ENCODE assay signal across 8 cellular contexts in the genomic region with DNA sequence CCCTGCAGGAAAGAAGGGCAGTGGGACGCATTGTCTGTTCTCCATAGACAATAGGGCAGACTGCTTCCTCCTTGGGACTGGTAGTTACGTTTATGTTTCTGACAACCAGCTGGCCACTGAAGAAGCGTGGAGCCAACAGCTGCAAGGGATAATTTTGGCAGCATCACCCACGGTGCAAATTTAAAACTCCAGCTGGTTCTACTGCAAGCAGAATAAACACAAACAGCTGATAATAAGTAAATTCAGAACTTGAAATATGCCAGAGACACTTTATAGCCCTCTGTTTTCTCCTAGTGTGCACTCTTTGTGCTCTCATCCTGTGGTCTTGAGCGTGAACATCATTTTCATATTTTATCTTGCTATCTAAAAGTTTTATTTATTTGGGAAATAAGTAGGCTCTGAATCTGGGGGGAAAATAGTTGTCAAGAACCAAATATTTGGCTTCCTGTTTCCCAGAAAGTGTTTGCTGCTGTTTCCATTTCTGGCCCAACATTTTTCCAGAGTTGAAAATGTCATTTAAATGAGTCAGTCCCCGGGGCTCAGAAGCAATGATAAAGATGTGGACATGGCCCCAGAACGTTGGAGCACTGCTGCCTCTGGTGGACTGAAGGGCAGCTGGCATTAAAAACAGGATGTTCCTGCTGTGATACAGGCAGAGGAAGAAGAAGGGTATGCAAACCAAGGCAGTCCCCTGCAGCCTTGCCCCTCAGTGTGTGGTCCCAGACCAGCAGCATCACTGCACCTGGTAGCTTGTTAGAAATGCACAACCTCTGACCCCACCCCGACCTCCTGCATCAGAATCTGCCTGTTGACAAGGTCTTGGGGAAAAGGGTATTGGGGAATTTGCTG. TPM values are rescaled to one million over a fixed set of nuclear protein-coding genes. Genes with fewer than 3 reads are reported as not detected.
DNase-seq lines count a peak whose midpoint lies in the region; ATAC-seq and TF ChIP-seq lines count a peak whose summit lies in the region.

No MANE protein-coding gene starts in this region.

- TF ChIP-seq POLR2A in suprapubic skin (IDR thresholded peaks at IDR 0.05), result no peak

- H3K9me3 ChIP-seq in right cardiac atrium (ENCODE audit: control insufficient read depth, low read length), result no peaks in the 10 kb centered on the region
- H3K9me3 ChIP-seq in suprapubic skin, result no peaks in the 10 kb centered on the region

- H3K27ac ChIP-seq in right cardiac atrium (ENCODE audit: low read length) (peak overlapping the region; percentile 74), suprapubic skin (peak overlapping the region; percentile 58)

- no peaks in the 10 kb centered on the region for H3K27me3 ChIP-seq in right cardiac atrium (ENCODE audit: control insufficient read depth, insufficient read depth)
- H3K27me3 ChIP-seq in suprapubic skin, result no peaks in the 10 kb centered on the region

- 19% methylated on average over 8 of the region's 8 CpGs for WGBS in right cardiac atrium
- WGBS in suprapubic skin, result 32% methylated on average over 8 of the region's 8 CpGs

- H3K4me3 ChIP-seq in right cardiac atrium (ENCODE audit: low read length), result no peak overlapping the region
- no peak overlapping the region for H3K4me3 ChIP-seq in suprapubic skin

- peak; percentile 14 to 55 for TF ChIP-seq CTCF in suprapubic skin (IDR thresholded peaks at IDR 0.05)

- no peak for TF ChIP-seq EP300 in suprapubic skin (IDR thresholded peaks at IDR 0.05)

- H3K36me3 ChIP-seq in suprapubic skin, result no peaks in the 10 kb centered on the region

- intact Hi-C loops in right cardiac atrium (cut with DNase I), result loop anchor here in 2 of 4 donors (10.0 kb wide), 2 partner anchors 173 to 367 kb away; no protein-coding TSS in a partner anchor

- H3K4me1 ChIP-seq in right cardiac atrium (ENCODE audit: control insufficient read depth, insufficient read depth, low read length), result peaks cover 17% of the 10 kb centered on the region
- H3K4me1 ChIP-seq in suprapubic skin, result peaks cover 17% of the 10 kb centered on the region

- DNase-seq in NCI-H2196 (lab: John Stamatoyannopoulos, UW; ENCODE audit: unreplicated experiment) (peak; percentile 8), NCI-H2196 treated with DMSO at 0.1 percent for 48 hours (lab: John Stamatoyannopoulos, UW; ENCODE audit: unreplicated experiment) (no peak), UCSD-AML1 (lab: John Stamatoyannopoulos, UW; ENCODE audit: unreplicated experiment) (peak; percentile 55), right cardiac atrium (peak; percentile 68 to 85 (median 70)), suprapubic skin (ENCODE audit: low spot score in 2 of 2) (no peak), hypothalamus (lab: John Stamatoyannopoulos, UW) (no peak), globus pallidus (ENCODE audit: low spot score) (no peak)

- ATAC-seq in right cardiac atrium, result peak; percentile 91 to 94
- ATAC-seq in GM19023 (IDR thresholded peaks at IDR 0.05; ENCODE audit: unreplicated experiment), result no peak

RNA-seq across cellular contexts. Expression of gene THBD, which starts 12.5 kb away (rescaled TPM):
- total RNA-seq in right cardiac atrium (10 to 100 TPM; 15.4 to 48.1 (median 18.5) TPM), suprapubic skin (100 to 1,000 TPM in 3 of 4 donors, 10 to 100 TPM in 1; 39.7 to 329 (median 241) TPM)
- 17.5 TPM for polyA plus RNA-seq in right cardiac atrium

RNA-seq across cellular contexts. Expression of gene CD93, which starts 24.2 kb away (rescaled TPM):
- total RNA-seq in right cardiac atrium, result 10 to 100 TPM; 25.6 to 51.6 (median 41.7) TPM
- 14.1 TPM for polyA plus RNA-seq in right cardiac atrium
- total RNA-seq in suprapubic skin, result 10 to 100 TPM in 3 of 4 donors, 1 to 10 TPM in 1; 8.1 to 25.1 (median 16.2) TPM

RNA-seq across cellular contexts. Expression of gene SSTR4, which starts 26.8 kb away (rescaled TPM):
- total RNA-seq in right cardiac atrium, result not detected
- polyA plus RNA-seq in right cardiac atrium, result not detected
- not detected for total RNA-seq in suprapubic skin

Comparison
In these comparisons a context has a peak if more than half of its experiments do, and no peak if none do; other contexts are left out.
1. DNase-seq: peak in NCI-H2196 (single experiment), UCSD-AML1 (single experiment) and right cardiac atrium (3 of 3); none in NCI-H2196 treated with DMSO at 0.1 percent for 48 hours (single experiment), suprapubic skin (0 of 2), hypothalamus (0 of 51) and globus pallidus (single experiment).